31 cellular contexts compared by ENCODE assay signal in the genomic region with DNA sequence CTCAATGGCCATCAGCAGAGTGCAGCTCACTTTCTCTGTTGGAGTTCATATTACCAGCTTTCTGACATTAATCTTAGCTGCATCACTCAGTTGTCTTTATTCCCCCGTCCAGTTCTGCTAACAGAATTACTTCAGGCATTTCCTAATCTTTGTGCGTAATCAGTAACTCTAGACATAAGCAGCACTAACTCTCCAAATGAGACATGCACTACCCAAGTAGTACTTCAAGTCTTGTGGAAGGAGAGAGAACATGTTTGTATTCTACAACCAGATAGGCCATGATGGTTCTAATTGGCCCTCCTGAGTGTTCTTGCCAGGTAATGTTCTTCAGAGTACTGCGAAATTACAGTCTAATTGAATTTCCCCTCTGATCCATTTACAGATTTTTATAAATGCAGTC.
"Had no signal": no experiment of that assay in that cellular context is flagged by ENCODE, and none has a peak within 500 bp of the region (broad histone marks: within the 10 kb centered on the region; RNA-seq: fewer than 3 reads in every experiment).

No MANE protein-coding gene starts in this region.

- H3K36me3 ChIP-seq: adrenal gland, MG63, SJCRH30 had no signal

- H3K4me1 ChIP-seq: adrenal gland, SJCRH30 had no signal

- ATAC-seq: activated CD8-positive, alpha-beta T cell treated with anti-CD3 and anti-CD28 coated beads for 36 hours; activated naive CD4-positive, alpha-beta T cell treated with anti-CD3 and anti-CD28 coated beads, Interleukin-2, amount 50 U/mL, for 72 hours; Panc1 had no signal

- H3K27ac ChIP-seq: adrenal gland, SJCRH30 had no signal

- DNase-seq: activated CD4-positive, alpha-beta T cell treated with anti-CD3 and anti-CD28 coated beads, Interleukin-2, amount 10 ng/mL, durations not matched to agents 24 days and 14 days; activated CD4-positive, alpha-beta T cell treated with anti-CD3 and anti-CD28 coated beads, Interleukin-2, amount 50 U/mL, for 4 hours; activated CD8-positive, alpha-beta T cell treated with anti-CD3 and anti-CD28 coated beads for 36 hours; activated gamma-delta T cell; activated naive CD4-positive, alpha-beta T cell treated with Interleukin-2 at 50 U/mL for 16 hours; activated T-cell treated with anti-CD3 and anti-CD28 coated beads, Interleukin-2, amount 50 U/mL, for 1 hour; adrenal gland; anterior cingulate cortex; caudate nucleus; cerebellar nuclear complex; Kasumi-1; KG1; MG63; NCI-H1048; NCI-H1105 treated with DMSO at 0.1 percent for 48 hours; NCI-H1436; NCI-H1694; NCI-H2029 treated with DMSO at 0.1 percent for 48 hours; NCI-H2171 treated with DMSO at 0.1 percent for 48 hours; NCI-H2227 treated with DMSO at 0.1 percent for 48 hours; NCI-H446; NCI-H510A treated with DMSO at 0.1 percent for 48 hours; NCI-H526 treated with DMSO at 0.1 percent for 48 hours; NCI-H774; SHP77; SJCRH30; SK-N-SH had no signal

- H3K4me2 ChIP-seq: SK-N-SH had no signal

- H3K9me3 ChIP-seq: adrenal gland, MG63, SJCRH30, SK-N-SH had no signal

- H3K4me3 ChIP-seq: adrenal gland, MG63, SJCRH30 had no signal

- FAIRE-seq: bronchial epithelial cell, TTC549 had no signal

- H3K9ac ChIP-seq: SK-N-SH had no signal

- H3K27me3 ChIP-seq: adrenal gland, MG63, SJCRH30 had no signal
